Comparison of ENCODE assay signal across 8 cellular contexts in genomic region chr12:48296586-48297396, GRCh38. TPM values are rescaled to one million over a fixed set of nuclear protein-coding genes. Genes with fewer than 3 reads are reported as not detected.
A peak's percentile ranks its signal among the peaks of the same experiment; 100 is the strongest.
DNase-seq lines count a peak whose midpoint lies in the region; ATAC-seq and TF ChIP-seq lines count a peak whose summit lies in the region.

No MANE protein-coding gene starts in this region.

- DNase-seq in NCI-H69 (lab: John Stamatoyannopoulos, UW) (peak; percentile 43), fibroblast of villous mesenchyme (ENCODE audit: low read depth) (peak; percentile 76), naive B cell (no peak)
- peak; percentile 45 for DNase-seq in activated naive CD4-positive, alpha-beta T cell treated with Interleukin-2 at 50 U/mL for 16 hours
- DNase-seq in stimulated activated naive CD8-positive, alpha-beta T cell treated with anti-CD3 and anti-CD28 coated beads, Interleukin-15, Interleukin-2, amounts not matched to agents 100 U/mL and 50 U/mL, for 24 hours: peak; percentile 51

- H3K4me1 Mint-ChIP-seq in naive B cell: peaks cover 9 to 12% (median 12%) of the 10 kb centered on the region in 3 donors

- peaks cover 0 to 2% (median 0%) of the 10 kb centered on the region in 7 donors for H3K9me3 Mint-ChIP-seq in naive B cell

- H3K36me3 Mint-ChIP-seq in naive B cell: no peaks in the 10 kb centered on the region

- H3K27me3 Mint-ChIP-seq in naive B cell: peaks cover 25 to 32% (median 30%) of the 10 kb centered on the region in 3 donors

- ATAC-seq in naive B cell (ENCODE audit: low read depth in 2 of 2) (peak; percentile 42 to 56), GM21447 (IDR thresholded peaks at IDR 0.05; ENCODE audit: unreplicated experiment) (no peak), HG03039 (IDR thresholded peaks at IDR 0.05; ENCODE audit: unreplicated experiment) (no peak)
- peak; percentile 95 for ATAC-seq in stimulated activated naive CD8-positive, alpha-beta T cell treated with anti-CD3 and anti-CD28 coated beads, Interleukin-15, Interleukin-2, amounts not matched to agents 100 U/mL and 50 U/mL, for 24 hours

- no peak for TF ChIP-seq CTCF in fibroblast of villous mesenchyme (IDR thresholded peaks at IDR 0.05; ENCODE audit: insufficient read depth, low read depth, low read length)

- peak overlapping the region in 1 of 6 donors; percentile 23 for H3K27ac Mint-ChIP-seq in naive B cell

- peak overlapping the region; percentile 64 for H3K4me3 ChIP-seq in fibroblast of villous mesenchyme (ENCODE audit: low read depth, low read length)

- TF ChIP-seq POLR2A in GM18951 (IDR thresholded peaks at IDR 0.05; ENCODE audit: extremely low read depth, insufficient read depth, insufficient read length): peak; percentile 32

- H3K4me3 Mint-ChIP-seq in naive B cell: peak overlapping the region; percentile 48 to 81 (median 70)

- in situ Hi-C loops in GM18951 (cut with MboI; ENCODE audit: low sequenced_read_pairs, unreplicated experiment): no loop called here

RNA-seq across cellular contexts. Expression of gene ZNF641, which starts 53.9 kb away (rescaled TPM):
- 9.3 and 16.8 TPM in 2 replicates for total RNA-seq in fibroblast of villous mesenchyme
- polyA plus RNA-seq in naive B cell (ENCODE audit: low read depth in 6 of 6): 10 to 100 TPM in 5 of 6 donors, 1 to 10 TPM in 1; 7.8 to 19.1 (median 12.5) TPM

Comparison
In these comparisons a context has a peak if more than half of its experiments do, and no peak if none do; other contexts are left out.
1. ATAC-seq: peak in naive B cell (2 of 2) and stimulated activated naive CD8-positive, alpha-beta T cell treated with anti-CD3 and anti-CD28 coated beads, Interleukin-15, Interleukin-2, amounts not matched to agents 100 U/mL and 50 U/mL, for 24 hours (single experiment); none in GM21447 (single experiment) and HG03039 (single experiment).